1 cellular context compared by ENCODE assay signal in the genomic region with DNA sequence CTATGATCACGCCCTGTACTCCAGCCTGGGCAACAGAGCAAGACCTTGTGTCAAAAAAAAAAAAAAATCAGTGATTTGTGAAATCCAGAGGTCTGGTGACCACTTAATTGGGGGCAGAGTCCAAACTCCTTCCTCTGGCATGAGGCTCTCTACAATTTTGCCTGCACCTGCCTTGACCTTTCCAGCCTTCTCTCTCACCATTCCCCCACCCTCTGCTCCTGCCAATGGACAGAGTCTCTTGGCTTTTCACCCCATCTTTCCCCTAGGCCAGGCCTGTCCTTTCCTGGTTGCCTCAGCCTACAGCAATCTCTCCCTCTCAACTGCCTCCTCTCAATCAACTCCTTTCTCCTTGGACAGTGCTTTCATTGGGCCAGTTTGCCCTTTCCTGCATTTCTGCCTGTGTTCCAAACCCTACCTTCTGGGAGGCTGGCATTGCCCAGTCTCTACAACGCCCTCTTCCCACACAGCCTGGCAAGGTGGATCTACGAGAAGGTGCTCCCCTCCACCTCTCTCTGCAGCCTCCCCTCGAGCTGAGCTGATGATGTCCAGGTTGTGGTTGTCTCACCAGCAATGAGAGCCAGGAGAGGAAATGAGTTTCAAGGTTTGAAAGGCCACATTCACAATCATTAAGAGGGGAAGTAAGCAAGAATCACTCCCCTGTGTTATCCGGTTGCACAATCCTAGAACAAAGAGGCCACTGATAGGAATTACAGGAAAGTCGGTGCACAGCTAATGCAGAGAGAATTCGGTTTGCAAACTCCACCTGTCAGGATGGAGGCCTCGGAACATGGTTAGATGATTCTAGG.
A peak's percentile ranks its signal among the peaks of the same experiment; 100 is the strongest.
TF ChIP-seq lines count a peak whose summit lies in the region.

No MANE protein-coding gene starts in this region.

TF ChIP-seq in HepG2, 621 proteins besides CTCF, POLR2A, EP300 and RAD21 (continued from another document and continues in another):
- TF ChIP-seq, protein P1, sequence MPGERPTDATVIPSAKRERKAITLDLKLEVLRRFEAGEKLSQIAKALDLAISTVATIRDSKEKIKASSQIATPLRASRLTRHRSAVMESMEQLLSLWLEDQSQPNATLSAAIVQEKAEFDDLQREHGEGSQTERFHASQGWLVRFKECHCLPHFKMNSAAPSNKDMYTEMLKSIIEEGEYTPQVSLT (CRISPR knock-in tag; IDR thresholded peaks at IDR 0.05; ENCODE audit: borderline replicate concordance, low read depth) = no peak
- TF ChIP-seq ZNF124 (CRISPR knock-in tag; IDR thresholded peaks at IDR 0.05) (peak; percentile 93; the same call in 1 of the 2 replicates), SOX5 (CRISPR knock-in tag; IDR thresholded peaks at IDR 0.05; ENCODE audit: borderline replicate concordance) (peak; percentile 97), TCF7 (IDR thresholded peaks at IDR 0.05; ENCODE audit: low read depth) (peak; percentile 86), ZNF841 (CRISPR knock-in tag; IDR thresholded peaks at IDR 0.05; ENCODE audit: borderline replicate concordance) (no peak), MIXL1 (CRISPR knock-in tag; IDR thresholded peaks at IDR 0.05) (peak; percentile 99), ZNF33A (CRISPR knock-in tag; IDR thresholded peaks at IDR 0.05; ENCODE audit: borderline replicate concordance) (no peak), FOXP1 (IDR thresholded peaks at IDR 0.05) (peak; percentile 62; the same call in 1 of the 2 replicates), FOXP1 (CRISPR knock-in tag; IDR thresholded peaks at IDR 0.05) (peak; percentile 92), ZFP1 (CRISPR knock-in tag; IDR thresholded peaks at IDR 0.05) (peak; percentile 93), ZMAT3 (CRISPR knock-in tag; conservative IDR thresholded peaks at IDR 0.05) (no peak), ZNF781 (CRISPR knock-in tag; IDR thresholded peaks at IDR 0.05; ENCODE audit: borderline replicate concordance, not compliant biosample characterization) (no peak), NRL (CRISPR knock-in tag; IDR thresholded peaks at IDR 0.05; ENCODE audit: borderline replicate concordance) (no peak), SAP130 (CRISPR knock-in tag; IDR thresholded peaks at IDR 0.05; ENCODE audit: low read depth) (peak; percentile 96), CBX5 (CRISPR knock-in tag; IDR thresholded peaks at IDR 0.05; ENCODE audit: borderline replicate concordance) (peak; percentile 81; the same call in 1 of the 2 replicates), ZNF556 (CRISPR knock-in tag; IDR thresholded peaks at IDR 0.05; ENCODE audit: borderline replicate concordance) (peak; percentile 88; the same call in 1 of the 2 replicates), CBX2 (IDR thresholded peaks at IDR 0.05; ENCODE audit: low read depth, low read length) (no peak), CBX2 (CRISPR knock-in tag; IDR thresholded peaks at IDR 0.05; ENCODE audit: low read depth) (no peak; the same call in 1 of the 2 replicates), FOXC1 (CRISPR knock-in tag; IDR thresholded peaks at IDR 0.05; ENCODE audit: borderline replicate concordance) (no peak)
- TF ChIP-seq, protein P2, sequence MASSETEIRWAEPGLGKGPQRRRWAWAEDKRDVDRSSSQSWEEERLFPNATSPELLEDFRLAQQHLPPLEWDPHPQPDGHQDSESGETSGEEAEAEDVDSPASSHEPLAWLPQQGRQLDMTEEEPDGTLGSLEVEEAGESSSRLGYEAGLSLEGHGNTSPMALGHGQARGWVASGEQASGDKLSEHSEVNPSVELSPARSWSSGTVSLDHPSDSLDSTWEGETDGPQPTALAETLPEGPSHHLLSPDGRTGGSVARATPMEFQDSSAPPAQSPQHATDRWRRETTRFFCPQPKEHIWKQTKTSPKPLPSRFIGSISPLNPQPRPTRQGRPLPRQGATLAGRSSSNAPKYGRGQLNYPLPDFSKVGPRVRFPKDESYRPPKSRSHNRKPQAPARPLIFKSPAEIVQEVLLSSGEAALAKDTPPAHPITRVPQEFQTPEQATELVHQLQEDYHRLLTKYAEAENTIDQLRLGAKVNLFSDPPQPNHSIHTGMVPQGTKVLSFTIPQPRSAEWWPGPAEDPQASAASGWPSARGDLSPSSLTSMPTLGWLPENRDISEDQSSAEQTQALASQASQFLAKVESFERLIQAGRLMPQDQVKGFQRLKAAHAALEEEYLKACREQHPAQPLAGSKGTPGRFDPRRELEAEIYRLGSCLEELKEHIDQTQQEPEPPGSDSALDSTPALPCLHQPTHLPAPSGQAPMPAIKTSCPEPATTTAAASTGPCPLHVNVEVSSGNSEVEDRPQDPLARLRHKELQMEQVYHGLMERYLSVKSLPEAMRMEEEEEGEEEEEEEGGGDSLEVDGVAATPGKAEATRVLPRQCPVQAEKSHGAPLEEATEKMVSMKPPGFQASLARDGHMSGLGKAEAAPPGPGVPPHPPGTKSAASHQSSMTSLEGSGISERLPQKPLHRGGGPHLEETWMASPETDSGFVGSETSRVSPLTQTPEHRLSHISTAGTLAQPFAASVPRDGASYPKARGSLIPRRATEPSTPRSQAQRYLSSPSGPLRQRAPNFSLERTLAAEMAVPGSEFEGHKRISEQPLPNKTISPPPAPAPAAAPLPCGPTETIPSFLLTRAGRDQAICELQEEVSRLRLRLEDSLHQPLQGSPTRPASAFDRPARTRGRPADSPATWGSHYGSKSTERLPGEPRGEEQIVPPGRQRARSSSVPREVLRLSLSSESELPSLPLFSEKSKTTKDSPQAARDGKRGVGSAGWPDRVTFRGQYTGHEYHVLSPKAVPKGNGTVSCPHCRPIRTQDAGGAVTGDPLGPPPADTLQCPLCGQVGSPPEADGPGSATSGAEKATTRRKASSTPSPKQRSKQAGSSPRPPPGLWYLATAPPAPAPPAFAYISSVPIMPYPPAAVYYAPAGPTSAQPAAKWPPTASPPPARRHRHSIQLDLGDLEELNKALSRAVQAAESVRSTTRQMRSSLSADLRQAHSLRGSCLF (CRISPR knock-in tag; IDR thresholded peaks at IDR 0.05; ENCODE audit: borderline replicate concordance) = no peak; the same call in 1 of the 2 replicates
- TF ChIP-seq, protein P3, sequence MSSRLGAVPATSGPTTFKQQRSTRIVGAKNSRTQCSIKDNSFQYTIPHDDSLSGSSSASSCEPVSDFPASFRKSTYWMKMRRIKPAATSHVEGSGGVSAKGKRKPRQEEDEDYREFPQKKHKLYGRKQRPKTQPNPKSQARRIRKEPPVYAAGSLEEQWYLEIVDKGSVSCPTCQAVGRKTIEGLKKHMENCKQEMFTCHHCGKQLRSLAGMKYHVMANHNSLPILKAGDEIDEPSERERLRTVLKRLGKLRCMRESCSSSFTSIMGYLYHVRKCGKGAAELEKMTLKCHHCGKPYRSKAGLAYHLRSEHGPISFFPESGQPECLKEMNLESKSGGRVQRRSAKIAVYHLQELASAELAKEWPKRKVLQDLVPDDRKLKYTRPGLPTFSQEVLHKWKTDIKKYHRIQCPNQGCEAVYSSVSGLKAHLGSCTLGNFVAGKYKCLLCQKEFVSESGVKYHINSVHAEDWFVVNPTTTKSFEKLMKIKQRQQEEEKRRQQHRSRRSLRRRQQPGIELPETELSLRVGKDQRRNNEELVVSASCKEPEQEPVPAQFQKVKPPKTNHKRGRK (CRISPR knock-in tag; IDR thresholded peaks at IDR 0.05) = no peak
- TF ChIP-seq, protein P4, sequence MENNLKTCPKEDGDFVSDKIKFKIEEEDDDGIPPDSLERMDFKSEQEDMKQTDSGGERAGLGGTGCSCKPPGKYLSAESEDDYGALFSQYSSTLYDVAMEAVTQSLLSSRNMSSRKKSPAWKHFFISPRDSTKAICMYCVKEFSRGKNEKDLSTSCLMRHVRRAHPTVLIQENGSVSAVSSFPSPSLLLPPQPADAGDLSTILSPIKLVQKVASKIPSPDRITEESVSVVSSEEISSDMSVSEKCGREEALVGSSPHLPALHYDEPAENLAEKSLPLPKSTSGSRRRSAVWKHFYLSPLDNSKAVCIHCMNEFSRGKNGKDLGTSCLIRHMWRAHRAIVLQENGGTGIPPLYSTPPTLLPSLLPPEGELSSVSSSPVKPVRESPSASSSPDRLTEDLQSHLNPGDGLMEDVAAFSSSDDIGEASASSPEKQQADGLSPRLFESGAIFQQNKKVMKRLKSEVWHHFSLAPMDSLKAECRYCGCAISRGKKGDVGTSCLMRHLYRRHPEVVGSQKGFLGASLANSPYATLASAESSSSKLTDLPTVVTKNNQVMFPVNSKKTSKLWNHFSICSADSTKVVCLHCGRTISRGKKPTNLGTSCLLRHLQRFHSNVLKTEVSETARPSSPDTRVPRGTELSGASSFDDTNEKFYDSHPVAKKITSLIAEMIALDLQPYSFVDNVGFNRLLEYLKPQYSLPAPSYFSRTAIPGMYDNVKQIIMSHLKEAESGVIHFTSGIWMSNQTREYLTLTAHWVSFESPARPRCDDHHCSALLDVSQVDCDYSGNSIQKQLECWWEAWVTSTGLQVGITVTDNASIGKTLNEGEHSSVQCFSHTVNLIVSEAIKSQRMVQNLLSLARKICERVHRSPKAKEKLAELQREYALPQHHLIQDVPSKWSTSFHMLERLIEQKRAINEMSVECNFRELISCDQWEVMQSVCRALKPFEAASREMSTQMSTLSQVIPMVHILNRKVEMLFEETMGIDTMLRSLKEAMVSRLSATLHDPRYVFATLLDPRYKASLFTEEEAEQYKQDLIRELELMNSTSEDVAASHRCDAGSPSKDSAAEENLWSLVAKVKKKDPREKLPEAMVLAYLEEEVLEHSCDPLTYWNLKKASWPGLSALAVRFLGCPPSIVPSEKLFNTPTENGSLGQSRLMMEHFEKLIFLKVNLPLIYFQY (CRISPR knock-in tag; IDR thresholded peaks at IDR 0.05; ENCODE audit: borderline replicate concordance) = peak; percentile 77
- TF ChIP-seq, protein P5, sequence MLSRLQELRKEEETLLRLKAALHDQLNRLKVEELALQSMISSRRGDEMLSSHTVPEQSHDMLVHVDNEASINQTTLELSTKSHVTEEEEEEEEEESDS (CRISPR knock-in tag; IDR thresholded peaks at IDR 0.05; ENCODE audit: borderline replicate concordance) = peak; percentile 73; the same call in 1 of the 2 replicates
- TF ChIP-seq, protein P6, sequence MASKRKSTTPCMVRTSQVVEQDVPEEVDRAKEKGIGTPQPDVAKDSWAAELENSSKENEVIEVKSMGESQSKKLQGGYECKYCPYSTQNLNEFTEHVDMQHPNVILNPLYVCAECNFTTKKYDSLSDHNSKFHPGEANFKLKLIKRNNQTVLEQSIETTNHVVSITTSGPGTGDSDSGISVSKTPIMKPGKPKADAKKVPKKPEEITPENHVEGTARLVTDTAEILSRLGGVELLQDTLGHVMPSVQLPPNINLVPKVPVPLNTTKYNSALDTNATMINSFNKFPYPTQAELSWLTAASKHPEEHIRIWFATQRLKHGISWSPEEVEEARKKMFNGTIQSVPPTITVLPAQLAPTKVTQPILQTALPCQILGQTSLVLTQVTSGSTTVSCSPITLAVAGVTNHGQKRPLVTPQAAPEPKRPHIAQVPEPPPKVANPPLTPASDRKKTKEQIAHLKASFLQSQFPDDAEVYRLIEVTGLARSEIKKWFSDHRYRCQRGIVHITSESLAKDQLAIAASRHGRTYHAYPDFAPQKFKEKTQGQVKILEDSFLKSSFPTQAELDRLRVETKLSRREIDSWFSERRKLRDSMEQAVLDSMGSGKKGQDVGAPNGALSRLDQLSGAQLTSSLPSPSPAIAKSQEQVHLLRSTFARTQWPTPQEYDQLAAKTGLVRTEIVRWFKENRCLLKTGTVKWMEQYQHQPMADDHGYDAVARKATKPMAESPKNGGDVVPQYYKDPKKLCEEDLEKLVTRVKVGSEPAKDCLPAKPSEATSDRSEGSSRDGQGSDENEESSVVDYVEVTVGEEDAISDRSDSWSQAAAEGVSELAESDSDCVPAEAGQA (IDR thresholded peaks at IDR 0.05; ENCODE audit: low read depth) = 0 out of 2 replicates have a peak, but pooled peaks have one; percentile 40
- TF ChIP-seq, protein P6 (CRISPR knock-in tag; IDR thresholded peaks at IDR 0.05; ENCODE audit: borderline replicate concordance) = no peak
- TF ChIP-seq, protein P7, sequence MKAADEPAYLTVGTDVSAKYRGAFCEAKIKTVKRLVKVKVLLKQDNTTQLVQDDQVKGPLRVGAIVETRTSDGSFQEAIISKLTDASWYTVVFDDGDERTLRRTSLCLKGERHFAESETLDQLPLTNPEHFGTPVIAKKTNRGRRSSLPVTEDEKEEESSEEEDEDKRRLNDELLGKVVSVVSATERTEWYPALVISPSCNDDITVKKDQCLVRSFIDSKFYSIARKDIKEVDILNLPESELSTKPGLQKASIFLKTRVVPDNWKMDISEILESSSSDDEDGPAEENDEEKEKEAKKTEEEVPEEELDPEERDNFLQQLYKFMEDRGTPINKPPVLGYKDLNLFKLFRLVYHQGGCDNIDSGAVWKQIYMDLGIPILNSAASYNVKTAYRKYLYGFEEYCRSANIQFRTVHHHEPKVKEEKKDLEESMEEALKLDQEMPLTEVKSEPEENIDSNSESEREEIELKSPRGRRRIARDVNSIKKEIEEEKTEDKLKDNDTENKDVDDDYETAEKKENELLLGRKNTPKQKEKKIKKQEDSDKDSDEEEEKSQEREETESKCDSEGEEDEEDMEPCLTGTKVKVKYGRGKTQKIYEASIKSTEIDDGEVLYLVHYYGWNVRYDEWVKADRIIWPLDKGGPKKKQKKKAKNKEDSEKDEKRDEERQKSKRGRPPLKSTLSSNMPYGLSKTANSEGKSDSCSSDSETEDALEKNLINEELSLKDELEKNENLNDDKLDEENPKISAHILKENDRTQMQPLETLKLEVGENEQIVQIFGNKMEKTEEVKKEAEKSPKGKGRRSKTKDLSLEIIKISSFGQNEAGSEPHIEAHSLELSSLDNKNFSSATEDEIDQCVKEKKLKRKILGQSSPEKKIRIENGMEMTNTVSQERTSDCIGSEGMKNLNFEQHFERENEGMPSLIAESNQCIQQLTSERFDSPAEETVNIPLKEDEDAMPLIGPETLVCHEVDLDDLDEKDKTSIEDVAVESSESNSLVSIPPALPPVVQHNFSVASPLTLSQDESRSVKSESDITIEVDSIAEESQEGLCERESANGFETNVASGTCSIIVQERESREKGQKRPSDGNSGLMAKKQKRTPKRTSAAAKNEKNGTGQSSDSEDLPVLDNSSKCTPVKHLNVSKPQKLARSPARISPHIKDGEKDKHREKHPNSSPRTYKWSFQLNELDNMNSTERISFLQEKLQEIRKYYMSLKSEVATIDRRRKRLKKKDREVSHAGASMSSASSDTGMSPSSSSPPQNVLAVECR (CRISPR knock-in tag; IDR thresholded peaks at IDR 0.05; ENCODE audit: borderline replicate concordance) = peak; percentile 65; the same call in 1 of the 2 replicates
